Comparison of ENCODE assay signal across 1 cellular context in the genomic region with DNA sequence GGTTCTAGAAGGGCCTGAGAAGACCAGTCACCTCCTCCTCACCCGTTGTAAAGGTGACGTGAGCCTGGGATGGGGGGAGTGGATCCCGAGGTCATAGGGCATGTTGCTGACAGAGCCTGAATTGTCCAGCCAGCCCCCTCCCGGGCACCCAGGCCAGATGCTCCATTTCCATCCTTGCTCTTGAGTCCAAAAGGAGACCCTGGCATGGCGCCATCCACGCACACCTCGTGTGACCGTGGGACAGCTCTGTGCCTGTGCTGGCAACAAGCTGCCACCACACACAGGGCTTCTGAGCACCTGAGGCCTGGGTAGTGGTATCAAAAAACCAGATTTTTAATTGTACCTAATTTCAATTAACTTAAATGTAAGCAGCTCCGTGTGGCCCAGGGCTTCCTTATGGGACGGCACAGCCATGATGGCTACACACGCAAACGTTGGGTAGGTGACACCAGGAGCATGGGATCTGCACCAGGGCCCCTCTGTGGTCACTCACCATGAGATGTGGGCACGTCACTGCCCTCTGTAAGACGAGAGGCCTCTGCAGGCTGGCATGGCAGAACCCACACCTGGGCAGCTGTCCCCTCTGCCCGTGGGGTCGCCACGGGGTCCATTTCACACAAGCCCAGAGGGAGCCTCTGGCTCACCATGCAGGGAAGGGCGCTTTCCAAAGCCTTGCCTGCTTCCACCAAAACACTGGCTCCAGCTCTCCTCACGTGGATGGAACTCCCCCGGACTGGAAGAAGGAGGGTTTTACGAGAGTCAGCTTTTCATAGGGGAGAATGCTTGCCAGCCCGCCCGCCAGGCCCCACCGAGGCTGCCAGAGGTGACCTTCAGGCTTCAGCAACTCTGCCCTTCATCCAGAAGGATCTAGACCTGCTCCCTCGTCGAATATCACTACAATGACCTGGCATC.
TF ChIP-seq lines count a peak whose summit lies in the region.

No MANE protein-coding gene starts in this region.

TF ChIP-seq in HepG2, 621 proteins besides CTCF, POLR2A, EP300 and RAD21:
- no peak for TF ChIP-seq ISX (CRISPR knock-in tag; conservative IDR thresholded peaks at IDR 0.05)
- no peak for TF ChIP-seq U2AF2 (IDR thresholded peaks at IDR 0.05; ENCODE audit: low read depth, low read length)
- TF ChIP-seq SP4 (CRISPR knock-in tag; IDR thresholded peaks at IDR 0.05): no peak
- TF ChIP-seq, protein P1, sequence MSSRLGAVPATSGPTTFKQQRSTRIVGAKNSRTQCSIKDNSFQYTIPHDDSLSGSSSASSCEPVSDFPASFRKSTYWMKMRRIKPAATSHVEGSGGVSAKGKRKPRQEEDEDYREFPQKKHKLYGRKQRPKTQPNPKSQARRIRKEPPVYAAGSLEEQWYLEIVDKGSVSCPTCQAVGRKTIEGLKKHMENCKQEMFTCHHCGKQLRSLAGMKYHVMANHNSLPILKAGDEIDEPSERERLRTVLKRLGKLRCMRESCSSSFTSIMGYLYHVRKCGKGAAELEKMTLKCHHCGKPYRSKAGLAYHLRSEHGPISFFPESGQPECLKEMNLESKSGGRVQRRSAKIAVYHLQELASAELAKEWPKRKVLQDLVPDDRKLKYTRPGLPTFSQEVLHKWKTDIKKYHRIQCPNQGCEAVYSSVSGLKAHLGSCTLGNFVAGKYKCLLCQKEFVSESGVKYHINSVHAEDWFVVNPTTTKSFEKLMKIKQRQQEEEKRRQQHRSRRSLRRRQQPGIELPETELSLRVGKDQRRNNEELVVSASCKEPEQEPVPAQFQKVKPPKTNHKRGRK (CRISPR knock-in tag; IDR thresholded peaks at IDR 0.05): no peak
- no peak for TF ChIP-seq CHD2 (IDR thresholded peaks at IDR 0.05; ENCODE audit: low read depth, low read length)
- no peak for TF ChIP-seq ZNF124 (CRISPR knock-in tag; IDR thresholded peaks at IDR 0.05)
- no peak for TF ChIP-seq ETV6 (CRISPR knock-in tag; conservative IDR thresholded peaks at IDR 0.05)
- no peak for TF ChIP-seq ZNF234 (CRISPR knock-in tag; conservative IDR thresholded peaks at IDR 0.05)
- TF ChIP-seq ZNF672 (CRISPR knock-in tag; IDR thresholded peaks at IDR 0.05): no peak
- TF ChIP-seq SMAD9 (CRISPR knock-in tag; IDR thresholded peaks at IDR 0.05): no peak
- TF ChIP-seq ARNTL (CRISPR knock-in tag; IDR thresholded peaks at IDR 0.05): no peak
- TF ChIP-seq PHF20 (CRISPR knock-in tag; IDR thresholded peaks at IDR 0.05): no peak
- no peak for TF ChIP-seq GLI4 (CRISPR knock-in tag; IDR thresholded peaks at IDR 0.05; ENCODE audit: borderline replicate concordance)
- TF ChIP-seq ZNF143 (CRISPR knock-in tag; IDR thresholded peaks at IDR 0.05): no peak
- TF ChIP-seq SNAI1 (CRISPR knock-in tag; IDR thresholded peaks at IDR 0.05; ENCODE audit: borderline replicate concordance): no peak
TF ChIP-seq in HepG2: peak in this region for 0.
